In genomic region chr14:68796418-68797101, GRCh38 we compare ENCODE assay signal across 8 cellular contexts. TPM values are rescaled to one million over a fixed set of nuclear protein-coding genes. Genes with fewer than 3 reads are reported as not detected.
DNase-seq lines count a peak whose midpoint lies in the region; ATAC-seq lines count a peak whose summit lies in the region.

No MANE protein-coding gene starts in this region.

- H3K4me3 ChIP-seq in BLaER1: peak overlapping the region; percentile 99
- H3K4me3 ChIP-seq in MG63: peak overlapping the region; percentile 85

- peaks cover 49% of the 10 kb centered on the region for H3K36me3 Mint-ChIP-seq in dendritic cell treated with granulocyte-macrophage colony-stimulating factor and Interleukin-4, amounts not matched to agents 40 ng/mL and 50 ng/mL, for 4 days (ENCODE audit: low read depth)
- H3K36me3 Mint-ChIP-seq in naive thymus-derived CD8-positive, alpha-beta T cell: peaks cover 4 to 9% (median 8%) of the 10 kb centered on the region in 3 donors

- peaks cover 31% of the 10 kb centered on the region for H3K4me1 Mint-ChIP-seq in dendritic cell treated with granulocyte-macrophage colony-stimulating factor and Interleukin-4, amounts not matched to agents 40 ng/mL and 50 ng/mL, for 4 days (ENCODE audit: low read depth)
- H3K4me1 Mint-ChIP-seq in naive thymus-derived CD8-positive, alpha-beta T cell: peaks cover 10 to 46% (median 37%) of the 10 kb centered on the region in 4 donors

- peaks cover 17% of the 10 kb centered on the region for H3K9me3 ChIP-seq in BLaER1
- H3K9me3 ChIP-seq in MG63: peaks cover 6% of the 10 kb centered on the region; the same call in 1 of the 2 replicates

- peak overlapping the region; percentile 99 for H3K4me3 Mint-ChIP-seq in dendritic cell treated with granulocyte-macrophage colony-stimulating factor and Interleukin-4, amounts not matched to agents 40 ng/mL and 50 ng/mL, for 4 days
- peak overlapping the region; percentile 86 to 100 (median 92) for H3K4me3 Mint-ChIP-seq in naive thymus-derived CD8-positive, alpha-beta T cell

- peak overlapping the region; percentile 90 for H3K4me2 ChIP-seq in BLaER1

- H3K27ac Mint-ChIP-seq in dendritic cell treated with granulocyte-macrophage colony-stimulating factor and Interleukin-4, amounts not matched to agents 40 ng/mL and 50 ng/mL, for 4 days: peak overlapping the region; percentile 100
- H3K27ac Mint-ChIP-seq in naive thymus-derived CD8-positive, alpha-beta T cell: peak overlapping the region; percentile 94 to 100 (median 99)

- no peak for ATAC-seq in naive thymus-derived CD8-positive, alpha-beta T cell
- no peak for ATAC-seq in GM21423 (IDR thresholded peaks at IDR 0.05; ENCODE audit: unreplicated experiment)

- peaks cover 22% of the 10 kb centered on the region for H3K4me1 ChIP-seq in BLaER1

- H3K9ac ChIP-seq in BLaER1: peak overlapping the region; percentile 93

- DNase-seq in MG63 (no peak), SKM-1 (lab: John Stamatoyannopoulos, UW; ENCODE audit: unreplicated experiment) (no peak), NCI-H1930 (lab: John Stamatoyannopoulos, UW) (no peak), dedifferentiated amniotic fluid mesenchymal stem cell (ENCODE audit: extremely low spot score) (no peak)
- DNase-seq in naive thymus-derived CD8-positive, alpha-beta T cell: peak in 1 of 10 donors; percentile 43

- no peaks in the 10 kb centered on the region for H3K27me3 ChIP-seq in BLaER1
- H3K27me3 ChIP-seq in MG63: no peaks in the 10 kb centered on the region

- POLR2A ChIA-PET in naive thymus-derived CD8-positive, alpha-beta T cell (lab: Charles Lee): interaction anchor here (1.0 to 15.3 kb wide), 10 partner anchors 9 to 554 kb away, joined by 3 to 1375 read pairs (median 19); no protein-coding TSS in a partner anchor

- peak overlapping the region; percentile 97 for H3K27ac ChIP-seq in BLaER1

- intact Hi-C loops in dendritic cell treated with granulocyte-macrophage colony-stimulating factor and Interleukin-4, amounts not matched to agents 40 ng/mL and 50 ng/mL, for 4 days (cut with micrococcal nuclease): loop anchor here (1.0 kb wide), 1 partner anchor 19 kb away; no protein-coding TSS in a partner anchor

- H3K27me3 Mint-ChIP-seq in dendritic cell treated with granulocyte-macrophage colony-stimulating factor and Interleukin-4, amounts not matched to agents 40 ng/mL and 50 ng/mL, for 4 days: no peaks in the 10 kb centered on the region
- peaks cover 0 to 2% (median 0%) of the 10 kb centered on the region in 5 donors for H3K27me3 Mint-ChIP-seq in naive thymus-derived CD8-positive, alpha-beta T cell

- peaks cover 13% of the 10 kb centered on the region for H4K20me1 ChIP-seq in BLaER1

- peaks cover 4% of the 10 kb centered on the region for H3K9me3 Mint-ChIP-seq in dendritic cell treated with granulocyte-macrophage colony-stimulating factor and Interleukin-4, amounts not matched to agents 40 ng/mL and 50 ng/mL, for 4 days
- peaks cover 0 to 5% (median 2%) of the 10 kb centered on the region in 9 donors for H3K9me3 Mint-ChIP-seq in naive thymus-derived CD8-positive, alpha-beta T cell

- H3K36me3 ChIP-seq in BLaER1 (peaks cover 3% of the 10 kb centered on the region), MG63 (peaks cover 11% of the 10 kb centered on the region)

RNA-seq across cellular contexts. Expression of gene ZFP36L1, which starts 3.7 kb away (rescaled TPM):
- 9.3 and 30.2 TPM in 2 replicates for total RNA-seq in MG63 (2014; rRNA removed; shearing (Covaris generic); ENCODE audit: low replicate concordance)
- 100 to 1,000 TPM; 201 to 222 TPM for total RNA-seq in naive thymus-derived CD8-positive, alpha-beta T cell
- polyA plus RNA-seq in naive thymus-derived CD8-positive, alpha-beta T cell: 100 to 1,000 TPM; 122 to 142 (median 134) TPM
